ENCODE assay signal across 21 cellular contexts in the genomic region with DNA sequence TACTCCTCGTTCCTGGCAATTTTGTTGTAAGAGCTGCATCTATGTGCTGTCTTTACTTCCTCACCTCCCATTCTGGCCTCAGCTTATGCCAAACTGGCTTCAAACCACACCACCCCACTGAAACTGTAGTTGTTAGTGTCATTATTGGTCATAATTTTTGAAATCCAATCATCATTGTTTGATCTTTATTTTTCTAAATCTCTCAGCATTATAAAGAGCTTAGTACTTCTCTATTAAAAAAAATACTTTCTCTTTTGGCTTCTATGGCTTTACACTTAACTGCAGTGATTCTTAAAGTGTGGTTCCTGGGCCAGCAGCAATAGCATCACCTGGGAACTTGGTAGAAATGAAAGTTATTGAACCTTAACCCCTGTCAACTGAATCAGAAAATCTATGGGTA.
A peak's percentile ranks its signal among the peaks of the same experiment; 100 is the strongest.
DNase-seq lines count a peak whose midpoint lies in the region; ATAC-seq, FAIRE-seq and TF ChIP-seq lines count a peak whose summit lies in the region.
"Had no signal": no experiment of that assay in that cellular context is flagged by ENCODE, and none has a peak within 500 bp of the region (broad histone marks: within the 10 kb centered on the region; RNA-seq: fewer than 3 reads in every experiment).

No MANE protein-coding gene starts in this region.

- no peak for TF ChIP-seq CTCF in GM12878 (IDR thresholded peaks at IDR 0.05 in 2 of 3, conservative IDR thresholded peaks at IDR 0.05 in 1 of 3; ENCODE audit: control insufficient read depth in 2 of 3, extremely low read depth in 1 of 3, insufficient read depth in 1 of 3, low read depth in 3 of 3, low read length in 3 of 3)

- TF ChIP-seq POLR2A in GM12892 (IDR thresholded peaks at IDR 0.05; ENCODE audit: low read depth, low read length) (no peak), GM12878 (IDR thresholded peaks at IDR 0.05; ENCODE audit: low read depth, low read length) (no peak)

- H3K4me1 ChIP-seq in GM12878 (ENCODE audit: control insufficient read depth, insufficient read depth, low read length): peaks cover 3% of the 10 kb centered on the region; the same call in 1 of the 2 replicates
- H3K4me1 ChIP-seq: adrenal gland, left lung, sigmoid colon, thyroid gland had no signal

- TF ChIP-seq EP300 in GM12878 (IDR thresholded peaks at IDR 0.05; ENCODE audit: borderline replicate concordance in 1 of 2, control insufficient read depth in 1 of 2, low read depth in 2 of 2, low read length in 2 of 2): no peak

- H3K9ac ChIP-seq in GM12878 (ENCODE audit: control insufficient read depth, insufficient read depth, low read length): no peak overlapping the region

- DNase-seq in GM12892 (ENCODE audit: insufficient read length) (no peak), GM12878 (ENCODE audit: low read depth, low spot score) (no peak), GM19238 (ENCODE audit: insufficient read length, low spot score) (no peak), NCI-H526 (lab: John Stamatoyannopoulos, UW) (no peak), DMS153 (lab: John Stamatoyannopoulos, UW) (no peak)
- DNase-seq: activated CD4-positive, alpha-beta T cell treated with anti-CD3 and anti-CD28 coated beads, Interleukin-2, amount 50 U/mL, for 1 hour; activated effector memory CD4-positive, alpha-beta T cell treated with anti-CD3 and anti-CD28 coated beads, Interleukin-2, amount 50 U/mL, for 16 hours; adrenal gland; brain microvascular endothelial cell; CD4-positive, CD25-positive, alpha-beta regulatory T cell; effector memory CD4-positive, alpha-beta T cell; foreskin melanocyte; HFFc6; hippocampal formation; left lung; NCI-H510A; sigmoid colon; T-helper 2 cell; thyroid gland had no signal

- H2AFZ ChIP-seq in GM12878 (ENCODE audit: control insufficient read depth, low read depth, low read length): no peak overlapping the region

- no peaks in the 10 kb centered on the region for H3K36me3 ChIP-seq in GM12878 (ENCODE audit: control insufficient read depth in 2 of 2, insufficient read depth in 2 of 2, low read length in 1 of 2)
- H3K36me3 ChIP-seq: adrenal gland, brain microvascular endothelial cell, left lung, sigmoid colon, thyroid gland had no signal

- BruUV-seq in GM12878 (replicated peaks; lab: Mats Ljungman, UMichigan): no TSS peak

- FAIRE-seq in GM12892 (lab: Jason Lieb, UNC) (peak; percentile 75), GM12878 (lab: Jason Lieb, UNC) (no peak)

- peak overlapping the region; percentile 8; the same call in 1 of the 2 replicates for H3K27ac ChIP-seq in GM12878 (ENCODE audit: control insufficient read depth, insufficient read depth)
- H3K27ac ChIP-seq: adrenal gland, brain microvascular endothelial cell, left lung, sigmoid colon, thyroid gland had no signal

- RAD21 ChIA-PET in GM12878 (lab: Charles Lee; ENCODE audit: unreplicated experiment): interaction anchor here (1.2 to 1.7 kb wide), 2 partner anchors 99 to 224 kb away, joined by 3 read pairs; no protein-coding TSS in a partner anchor

- no peak overlapping the region for H3K4me2 ChIP-seq in GM12878 (ENCODE audit: control insufficient read depth, insufficient read depth)

- H3K27me3 ChIP-seq in GM12878 (replicated peaks in 1 of 2; ENCODE audit: control insufficient read depth in 2 of 2, insufficient read depth in 2 of 2, low read length in 1 of 2): no peaks in the 10 kb centered on the region
- H3K27me3 ChIP-seq: brain microvascular endothelial cell, sigmoid colon, thyroid gland had no signal

- WGBS in GM12878 (ENCODE audit: insufficient coverage, insufficient replicate concordance, low lambda C conversion rate, missing lambda C conversion rate): 52% methylated on average over 1 of the region's 1 CpG

- H3K9me3 ChIP-seq in GM12878 (replicated peaks; ENCODE audit: control insufficient read depth, insufficient read depth, low read length): no peaks in the 10 kb centered on the region
- H3K9me3 ChIP-seq: adrenal gland, left lung, sigmoid colon, thyroid gland had no signal

- POLR2A ChIA-PET in GM12878 (lab: Charles Lee): no interaction called here

- no peak for TF ChIP-seq RAD21 in GM12878 (IDR thresholded peaks at IDR 0.05; ENCODE audit: insufficient read depth, low read depth, low read length)

- no peaks in the 10 kb centered on the region for H4K20me1 ChIP-seq in GM12878 (ENCODE audit: control insufficient read depth, insufficient read depth)

- H3K4me3 ChIP-seq in GM12878: no peak overlapping the region
- H3K4me3 ChIP-seq: adrenal gland, left lung, sigmoid colon, thyroid gland had no signal

- in situ Hi-C loops in GM12878 (cut with MboI): no loop called here

- H3K79me2 ChIP-seq in GM12878 (ENCODE audit: control insufficient read depth, insufficient read depth, low read length): no peaks in the 10 kb centered on the region

- SMC1A ChIA-PET in GM12878 (lab: Charles Lee; ENCODE audit: uncharacterized antibody, unreplicated experiment): interaction anchor here (0.8 to 2.6 kb wide), 11 partner anchors 16 to 99 kb away, joined by 3 to 16 read pairs (median 3); a partner anchor contains a TSS

- CTCF ChIA-PET in GM12878 (lab: Yijun Ruan, JAX): interaction anchor here (0.6 to 2.1 kb wide), 4 partner anchors 15 to 172 kb away, joined by 3 to 8 read pairs (median 3); a partner anchor contains a TSS

- ATAC-seq in GM18870 (IDR thresholded peaks at IDR 0.05; ENCODE audit: unreplicated experiment) (peak; percentile 58), GM21825 (IDR thresholded peaks at IDR 0.05; ENCODE audit: unreplicated experiment) (peak; percentile 31), GM12878 (peak; percentile 83)
- ATAC-seq: left lung had no signal

- intact Hi-C loops in GM12878 (cut with micrococcal nuclease; ENCODE audit: unreplicated experiment): loop anchor here (5.0 kb wide), 1 partner anchor 82 kb away; a partner anchor contains a TSS

TF ChIP-seq in GM12878, 131 proteins besides CTCF, POLR2A, EP300 and RAD21:
- TF ChIP-seq BHLHE40 (IDR thresholded peaks at IDR 0.05; ENCODE audit: borderline replicate concordance in 1 of 2, low read depth in 2 of 2, low read length in 1 of 2) (no peak), ASH2L (IDR thresholded peaks at IDR 0.05; ENCODE audit: borderline replicate concordance, low read depth) (no peak), JUNB (IDR thresholded peaks at IDR 0.05) (peak; percentile 57), RUNX3 (IDR thresholded peaks at IDR 0.05; ENCODE audit: low read length) (peak; percentile 70; the same call in 1 of the 2 replicates), TCF7 (IDR thresholded peaks at IDR 0.05; ENCODE audit: borderline replicate concordance) (peak; percentile 71), FOXK2 (IDR thresholded peaks at IDR 0.05) (no peak), FOXM1 (IDR thresholded peaks at IDR 0.05; ENCODE audit: low read depth, low read length) (no peak), CHD1 (IDR thresholded peaks at IDR 0.05; ENCODE audit: low read depth, low read length) (no peak), KLF5 (IDR thresholded peaks at IDR 0.05; ENCODE audit: partially characterized antibody) (no peak), MEF2A (IDR thresholded peaks at IDR 0.05; ENCODE audit: insufficient read depth, low read depth, low read length) (no peak), NFIC (IDR thresholded peaks at IDR 0.05; ENCODE audit: low read depth, low read length) (peak; percentile 57; the same call in 1 of the 2 replicates), RFX5 (IDR thresholded peaks at IDR 0.05; ENCODE audit: low read depth, low read length) (no peak)
- TF ChIP-seq, protein P1, sequence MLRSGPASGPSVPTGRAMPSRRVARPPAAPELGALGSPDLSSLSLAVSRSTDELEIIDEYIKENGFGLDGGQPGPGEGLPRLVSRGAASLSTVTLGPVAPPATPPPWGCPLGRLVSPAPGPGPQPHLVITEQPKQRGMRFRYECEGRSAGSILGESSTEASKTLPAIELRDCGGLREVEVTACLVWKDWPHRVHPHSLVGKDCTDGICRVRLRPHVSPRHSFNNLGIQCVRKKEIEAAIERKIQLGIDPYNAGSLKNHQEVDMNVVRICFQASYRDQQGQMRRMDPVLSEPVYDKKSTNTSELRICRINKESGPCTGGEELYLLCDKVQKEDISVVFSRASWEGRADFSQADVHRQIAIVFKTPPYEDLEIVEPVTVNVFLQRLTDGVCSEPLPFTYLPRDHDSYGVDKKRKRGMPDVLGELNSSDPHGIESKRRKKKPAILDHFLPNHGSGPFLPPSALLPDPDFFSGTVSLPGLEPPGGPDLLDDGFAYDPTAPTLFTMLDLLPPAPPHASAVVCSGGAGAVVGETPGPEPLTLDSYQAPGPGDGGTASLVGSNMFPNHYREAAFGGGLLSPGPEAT (IDR thresholded peaks at IDR 0.05; ENCODE audit: low read depth): no peak
- TF ChIP-seq, protein P2, sequence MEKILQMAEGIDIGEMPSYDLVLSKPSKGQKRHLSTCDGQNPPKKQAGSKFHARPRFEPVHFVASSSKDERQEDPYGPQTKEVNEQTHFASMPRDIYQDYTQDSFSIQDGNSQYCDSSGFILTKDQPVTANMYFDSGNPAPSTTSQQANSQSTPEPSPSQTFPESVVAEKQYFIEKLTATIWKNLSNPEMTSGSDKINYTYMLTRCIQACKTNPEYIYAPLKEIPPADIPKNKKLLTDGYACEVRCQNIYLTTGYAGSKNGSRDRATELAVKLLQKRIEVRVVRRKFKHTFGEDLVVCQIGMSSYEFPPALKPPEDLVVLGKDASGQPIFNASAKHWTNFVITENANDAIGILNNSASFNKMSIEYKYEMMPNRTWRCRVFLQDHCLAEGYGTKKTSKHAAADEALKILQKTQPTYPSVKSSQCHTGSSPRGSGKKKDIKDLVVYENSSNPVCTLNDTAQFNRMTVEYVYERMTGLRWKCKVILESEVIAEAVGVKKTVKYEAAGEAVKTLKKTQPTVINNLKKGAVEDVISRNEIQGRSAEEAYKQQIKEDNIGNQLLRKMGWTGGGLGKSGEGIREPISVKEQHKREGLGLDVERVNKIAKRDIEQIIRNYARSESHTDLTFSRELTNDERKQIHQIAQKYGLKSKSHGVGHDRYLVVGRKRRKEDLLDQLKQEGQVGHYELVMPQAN (conservative IDR thresholded peaks at IDR 0.05): no peak

Comparison
In these comparisons a context has a peak if more than half of its experiments do, and no peak if none do; other contexts are left out.
1. ATAC-seq: peak in every context shown above with its lines; median percentile 83 in GM12878; 58 in GM18870; 31 in GM21825.